12 cellular contexts compared by ENCODE assay signal in the genomic region with DNA sequence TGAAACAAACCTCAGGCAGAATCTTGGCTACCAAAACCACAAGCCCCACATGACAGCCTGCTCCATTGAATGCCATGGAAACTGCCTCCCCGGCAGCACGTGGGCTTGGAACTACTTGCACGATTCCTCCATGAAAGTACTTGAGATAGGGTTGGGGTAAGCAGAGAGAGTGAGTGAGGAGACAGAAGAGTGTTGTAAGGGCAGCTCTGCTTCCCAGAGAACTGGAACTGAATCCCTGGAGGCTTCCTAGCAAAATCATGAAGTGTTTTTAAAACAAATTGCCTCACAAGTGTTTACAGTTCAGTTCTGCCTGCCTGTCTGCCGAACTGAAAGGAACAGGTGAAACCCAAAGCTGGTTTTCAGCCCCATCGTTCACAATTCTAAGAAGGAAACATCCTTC. TPM values are rescaled to one million over a fixed set of nuclear protein-coding genes. Genes with fewer than 3 reads are reported as not detected.
A peak's percentile ranks its signal among the peaks of the same experiment; 100 is the strongest.
DNase-seq lines count a peak whose midpoint lies in the region; ATAC-seq and TF ChIP-seq lines count a peak whose summit lies in the region.
"Had no signal": no experiment of that assay in that cellular context is flagged by ENCODE, and none has a peak within 500 bp of the region (broad histone marks: within the 10 kb centered on the region; RNA-seq: fewer than 3 reads in every experiment).

No MANE protein-coding gene starts in this region.

- H3K4me3 ChIP-seq in neural progenitor cell: no peak overlapping the region
- H3K4me3 ChIP-seq: lower lobe of right lung, uterus had no signal

- H3K27me3 ChIP-seq in neural progenitor cell: no peaks in the 10 kb centered on the region
- H3K27me3 ChIP-seq: uterus had no signal

- no peaks in the 10 kb centered on the region for H3K36me3 ChIP-seq in neural progenitor cell
- H3K36me3 ChIP-seq: lower lobe of right lung, uterus had no signal

- H3K9me3 Mint-ChIP-seq in neural progenitor cell: no peaks in the 10 kb centered on the region
- no peaks in the 10 kb centered on the region for H3K9me3 Mint-ChIP-seq in activated CD4-positive, alpha-beta memory T cell treated with anti-CD3 and anti-CD28 coated beads for 36 hours
- H3K9me3 Mint-ChIP-seq: activated naive CD4-positive, alpha-beta T cell treated with anti-CD3 and anti-CD28 coated beads, Interleukin-2, amount 50 U/mL, for 24 hours had no signal

- H3K27ac Mint-ChIP-seq in neural progenitor cell: no peak overlapping the region
- no peak overlapping the region for H3K27ac Mint-ChIP-seq in activated CD4-positive, alpha-beta memory T cell treated with anti-CD3 and anti-CD28 coated beads for 36 hours
- H3K27ac Mint-ChIP-seq: activated naive CD4-positive, alpha-beta T cell treated with anti-CD3 and anti-CD28 coated beads, Interleukin-2, amount 50 U/mL, for 24 hours; WTC11 had no signal

- POLR2A ChIA-PET in activated CD4-positive, alpha-beta memory T cell treated with anti-CD3 and anti-CD28 coated beads for 36 hours (lab: Charles Lee): no interaction called here

- no peaks in the 10 kb centered on the region for H3K4me1 ChIP-seq in neural progenitor cell
- H3K4me1 ChIP-seq: uterus had no signal

- H3K27me3 Mint-ChIP-seq in neural progenitor cell (ENCODE audit: insufficient read depth, low read depth): peaks cover 2% of the 10 kb centered on the region
- no peaks in the 10 kb centered on the region for H3K27me3 Mint-ChIP-seq in activated CD4-positive, alpha-beta memory T cell treated with anti-CD3 and anti-CD28 coated beads for 36 hours
- H3K27me3 Mint-ChIP-seq: activated naive CD4-positive, alpha-beta T cell treated with anti-CD3 and anti-CD28 coated beads, Interleukin-2, amount 50 U/mL, for 24 hours had no signal

- CTCF ChIA-PET in activated CD4-positive, alpha-beta memory T cell treated with anti-CD3 and anti-CD28 coated beads for 36 hours (lab: Charles Lee): no interaction called here

- no peaks in the 10 kb centered on the region for H4K20me1 ChIP-seq in neural progenitor cell (ENCODE audit: low read depth)

- no peak overlapping the region for H3K4me3 Mint-ChIP-seq in neural progenitor cell
- no peak overlapping the region for H3K4me3 Mint-ChIP-seq in activated CD4-positive, alpha-beta memory T cell treated with anti-CD3 and anti-CD28 coated beads for 36 hours
- H3K4me3 Mint-ChIP-seq: activated naive CD4-positive, alpha-beta T cell treated with anti-CD3 and anti-CD28 coated beads, Interleukin-2, amount 50 U/mL, for 24 hours; WTC11 had no signal

- no peaks in the 10 kb centered on the region for H3K36me3 Mint-ChIP-seq in neural progenitor cell
- H3K36me3 Mint-ChIP-seq in activated CD4-positive, alpha-beta memory T cell treated with anti-CD3 and anti-CD28 coated beads for 36 hours: no peaks in the 10 kb centered on the region
- H3K36me3 Mint-ChIP-seq: activated naive CD4-positive, alpha-beta T cell treated with anti-CD3 and anti-CD28 coated beads, Interleukin-2, amount 50 U/mL, for 24 hours; WTC11 had no signal

- ATAC-seq in GM21825 (IDR thresholded peaks at IDR 0.05; ENCODE audit: unreplicated experiment) (no peak), HG02610 (IDR thresholded peaks at IDR 0.05; ENCODE audit: unreplicated experiment) (no peak)
- ATAC-seq: WTC11 had no signal

- H3K9ac ChIP-seq in neural progenitor cell: no peak overlapping the region

- peak overlapping the region; percentile 4 for H2AFZ ChIP-seq in neural progenitor cell (replicated peaks)

- no peaks in the 10 kb centered on the region for H3F3A ChIP-seq in neural progenitor cell (ENCODE audit: low read depth)

- H3K79me2 ChIP-seq in neural progenitor cell (ENCODE audit: low read depth): no peaks in the 10 kb centered on the region

- peak; percentile 64 for DNase-seq in DMS53 (lab: John Stamatoyannopoulos, UW)
- DNase-seq in NCI-H128 (lab: John Stamatoyannopoulos, UW; ENCODE audit: unreplicated experiment): peak; percentile 68
- no peak for DNase-seq in neural progenitor cell (ENCODE audit: low spot score)
- no peak for DNase-seq in NCI-H69 (lab: John Stamatoyannopoulos, UW)
- DNase-seq in activated CD4-positive, alpha-beta memory T cell treated with anti-CD3 and anti-CD28 coated beads for 36 hours: no peak
- DNase-seq: lower lobe of right lung, uterus had no signal

- H3K4me1 Mint-ChIP-seq in neural progenitor cell: peaks cover 4% of the 10 kb centered on the region
- peaks cover 7% of the 10 kb centered on the region for H3K4me1 Mint-ChIP-seq in activated CD4-positive, alpha-beta memory T cell treated with anti-CD3 and anti-CD28 coated beads for 36 hours (ENCODE audit: low read depth)
- H3K4me1 Mint-ChIP-seq: WTC11 had no signal

- TF ChIP-seq CTCF in neural progenitor cell (IDR thresholded peaks at IDR 0.05): no peak

- no peaks in the 10 kb centered on the region for H3K9me3 ChIP-seq in neural progenitor cell (ENCODE audit: low read depth)
- H3K9me3 ChIP-seq: lower lobe of right lung, uterus had no signal

- H3K27ac ChIP-seq in angular gyrus (ENCODE audit: low read depth, low read length): peak overlapping the region; percentile 51
- no peak overlapping the region for H3K27ac ChIP-seq in neural progenitor cell
- H3K27ac ChIP-seq: lower lobe of right lung, uterus had no signal

- intact Hi-C loops in activated CD4-positive, alpha-beta memory T cell treated with anti-CD3 and anti-CD28 coated beads for 36 hours (cut with micrococcal nuclease): no loop called here

- no peak overlapping the region for H3K4me2 ChIP-seq in neural progenitor cell

RNA-seq across cellular contexts. Expression of a gene that starts 35.3 kb away (rescaled TPM):
- not detected in 2 replicates for total RNA-seq in neural progenitor cell (ENCODE audit: low replicate concordance)
- not detected for total RNA-seq in activated CD4-positive, alpha-beta memory T cell treated with anti-CD3 and anti-CD28 coated beads for 36 hours
- total RNA-seq: uterus had no signal

Comparison
In these comparisons a context has a peak if more than half of its experiments do, and no peak if none do; other contexts are left out.
1. DNase-seq: peak in DMS53 (single experiment) and NCI-H128 (single experiment); none in neural progenitor cell (single experiment), NCI-H69 (single experiment) and activated CD4-positive, alpha-beta memory T cell treated with anti-CD3 and anti-CD28 coated beads for 36 hours (single experiment).